17 cellular contexts compared by ENCODE assay signal in genomic region chr1:168513656-168514404, GRCh38. TPM values are rescaled to one million over a fixed set of nuclear protein-coding genes. Genes with fewer than 3 reads are reported as not detected.
A peak's percentile ranks its signal among the peaks of the same experiment; 100 is the strongest.
DNase-seq lines count a peak whose midpoint lies in the region; ATAC-seq and TF ChIP-seq lines count a peak whose summit lies in the region.
"Had no signal": no experiment of that assay in that cellular context is flagged by ENCODE, and none has a peak within 500 bp of the region (broad histone marks: within the 10 kb centered on the region; RNA-seq: fewer than 3 reads in every experiment).

No MANE protein-coding gene starts in this region.

- H2BK15ac ChIP-seq in neuronal stem cell (ENCODE audit: low read length), result no peak overlapping the region

- ATAC-seq in GM23338 (no peak), T-helper 17 cell (no peak)

- H3K27me3 Mint-ChIP-seq in GM23338 (ENCODE audit: insufficient read depth, low read depth, poor library complexity) (no peaks in the 10 kb centered on the region), T-helper 17 cell (no peaks in the 10 kb centered on the region)

- H3K36me3 Mint-ChIP-seq in GM23338 (ENCODE audit: low read depth) (no peaks in the 10 kb centered on the region), T-helper 17 cell (ENCODE audit: low read depth) (peaks cover 3% of the 10 kb centered on the region)
- H3K36me3 Mint-ChIP-seq: IgD-negative memory B cell had no signal

- H3K27ac ChIP-seq in GM23338 (ENCODE audit: low read depth), result no peak overlapping the region
- peak overlapping the region in 3 of 4 donors; percentile 36 to 41 (median 38) for H3K27ac ChIP-seq in esophagus muscularis mucosa (replicated peaks in 1 of 4)
- no peak overlapping the region for H3K27ac ChIP-seq in neuronal stem cell (replicated peaks; ENCODE audit: low read length)
- no peak overlapping the region for H3K27ac ChIP-seq in prostate gland
- H3K27ac ChIP-seq: breast epithelium, PC-9 had no signal

- intact Hi-C loops in esophagus muscularis mucosa (cut with DNase I) (no loop called here), prostate gland (cut with DNase I) (no loop called here)

- H4K91ac ChIP-seq in neuronal stem cell (ENCODE audit: low read depth, low read length, poor library complexity), result no peak overlapping the region

- H2BK5ac ChIP-seq in neuronal stem cell (ENCODE audit: low read length), result no peak overlapping the region

- H3K9me3 ChIP-seq in T-helper 17 cell (ENCODE audit: control insufficient read depth, low read length, poor library complexity, severe bottlenecking) (no peaks in the 10 kb centered on the region), esophagus muscularis mucosa (no peaks in the 10 kb centered on the region), neuronal stem cell (replicated peaks in 1 of 2; ENCODE audit: control insufficient read depth in 2 of 2, insufficient read depth in 1 of 2, low read depth in 1 of 2, low read length in 2 of 2) (no peaks in the 10 kb centered on the region), prostate gland (no peaks in the 10 kb centered on the region)
- H3K9me3 ChIP-seq: breast epithelium had no signal

- TF ChIP-seq CTCF in GM23338 (conservative IDR thresholded peaks at IDR 0.05; ENCODE audit: low read depth in 2 of 2), result no peak
- no peak for TF ChIP-seq CTCF in esophagus muscularis mucosa (IDR thresholded peaks at IDR 0.05)
- TF ChIP-seq CTCF in prostate gland (IDR thresholded peaks at IDR 0.05), result no peak

- no peak overlapping the region for H3K4me3 ChIP-seq in GM23338
- no peak overlapping the region for H3K4me3 ChIP-seq in esophagus muscularis mucosa
- no peak overlapping the region for H3K4me3 ChIP-seq in neuronal stem cell (ENCODE audit: low read length in 2 of 2)
- H3K4me3 ChIP-seq in prostate gland, result no peak overlapping the region
- H3K4me3 ChIP-seq: breast epithelium, PC-9 had no signal

- TF ChIP-seq EP300 in esophagus muscularis mucosa (IDR thresholded peaks at IDR 0.05), result no peak

- H3K4me1 Mint-ChIP-seq in GM23338 (0 out of 3 replicates have a peak, but pooled peaks cover 2% of the 10 kb centered on the region), T-helper 17 cell (peaks cover 37% of the 10 kb centered on the region)
- H3K4me1 Mint-ChIP-seq: activated B cell treated with CpG ODN at 0.5 μM for 24 hours, IgD-negative memory B cell had no signal

- 42% methylated on average over 9 of the region's 9 CpGs for WGBS in esophagus muscularis mucosa
- no CpG with 5 or more reads among the region's 9 CpGs for WGBS in neuronal stem cell (ENCODE audit: extremely low coverage in 2 of 2, insufficient read length in 2 of 2, insufficient replicate concordance in 1 of 2), 2 donors
- 73% methylated on average over 9 of the region's 9 CpGs for WGBS in prostate gland

- H3K9me3 Mint-ChIP-seq in GM23338, result no peaks in the 10 kb centered on the region
- H3K9me3 Mint-ChIP-seq: activated B cell treated with CpG ODN at 0.5 μM for 24 hours, IgD-negative memory B cell had no signal

- H2BK120ac ChIP-seq in neuronal stem cell (ENCODE audit: low read depth, low read length), result no peak overlapping the region

- H3K27ac Mint-ChIP-seq in GM23338, result peak overlapping the region; percentile 42; the same call in 1 of the 2 replicates
- H3K27ac Mint-ChIP-seq in T-helper 17 cell, result peak overlapping the region; percentile 32
- H3K27ac Mint-ChIP-seq: activated B cell treated with CpG ODN at 0.5 μM for 24 hours, IgD-negative memory B cell had no signal

- H4K8ac ChIP-seq in neuronal stem cell (ENCODE audit: low read depth, low read length), result no peak overlapping the region

- peaks cover 7% of the 10 kb centered on the region; the same call in 1 of the 2 replicates for H3K9me2 ChIP-seq in GM23338 (ENCODE audit: insufficient read depth)

- no peaks in the 10 kb centered on the region for H3K79me2 ChIP-seq in GM23338 (replicated peaks; ENCODE audit: insufficient read depth)

- H3F3A ChIP-seq in GM23338 (replicated peaks; ENCODE audit: low read depth), result no peaks in the 10 kb centered on the region

- DNase-seq in GM23338 (ENCODE audit: low spot score) (no peak), T-helper 17 cell (no peak), esophagus muscularis mucosa (ENCODE audit: extremely low spot score) (no peak), neuronal stem cell (ENCODE audit: low spot score) (no peak), prostate gland (ENCODE audit: low spot score) (no peak), LoVo (ENCODE audit: low spot score) (no peak), GF-D8 (lab: John Stamatoyannopoulos, UW) (no peak)
- DNase-seq: activated B cell treated with CpG ODN at 0.5 μM for 24 hours, DMS79 treated with DMSO at 0.1 percent for 48 hours, H7, kidney, NCI-H146, NCI-H446 treated with DMSO at 0.1 percent for 48 hours, PC-9 had no signal

- no peak overlapping the region for H3K14ac ChIP-seq in neuronal stem cell (ENCODE audit: low read length)

- H2AK5ac ChIP-seq in neuronal stem cell (ENCODE audit: low read depth, low read length), result no peak overlapping the region

- H2AFZ ChIP-seq in GM23338 (no peak overlapping the region), neuronal stem cell (ENCODE audit: low read length) (no peak overlapping the region)
- H2AFZ ChIP-seq: PC-9 had no signal

- no peaks in the 10 kb centered on the region for H3K4me1 ChIP-seq in GM23338 (ENCODE audit: insufficient read depth)
- H3K4me1 ChIP-seq in esophagus muscularis mucosa, result peaks cover 0 to 40% (median 37%) of the 10 kb centered on the region in 4 donors
- peaks cover 0 to 8% of the 10 kb centered on the region in 2 donors for H3K4me1 ChIP-seq in neuronal stem cell (ENCODE audit: control insufficient read depth in 2 of 2, insufficient read depth in 1 of 2, low read depth in 1 of 2, low read length in 2 of 2)
- no peaks in the 10 kb centered on the region for H3K4me1 ChIP-seq in prostate gland (replicated peaks)
- H3K4me1 ChIP-seq: breast epithelium had no signal

- H4K20me1 ChIP-seq in GM23338 (replicated peaks; ENCODE audit: insufficient read depth), result no peaks in the 10 kb centered on the region

- H3K27me3 ChIP-seq in GM23338 (ENCODE audit: insufficient read depth) (no peaks in the 10 kb centered on the region), esophagus muscularis mucosa (no peaks in the 10 kb centered on the region), neuronal stem cell (ENCODE audit: control insufficient read depth in 3 of 3, insufficient read depth in 3 of 3, low read depth in 1 of 3, low read length in 3 of 3) (no peaks in the 10 kb centered on the region), prostate gland (replicated peaks; ENCODE audit: insufficient read depth) (no peaks in the 10 kb centered on the region)
- H3K27me3 ChIP-seq: breast epithelium had no signal

- H3K79me1 ChIP-seq in neuronal stem cell (ENCODE audit: low read depth, low read length), result no peaks in the 10 kb centered on the region

- no peak overlapping the region for H3K9ac ChIP-seq in neuronal stem cell (ENCODE audit: low read depth, low read length, poor library complexity)

- TF ChIP-seq POLR2A in esophagus muscularis mucosa (IDR thresholded peaks at IDR 0.05; ENCODE audit: low read depth) (no peak), prostate gland (IDR thresholded peaks at IDR 0.05) (no peak)

- no peak overlapping the region for H2BK12ac ChIP-seq in neuronal stem cell (ENCODE audit: low read length)

- no peak overlapping the region for H3K4ac ChIP-seq in neuronal stem cell (ENCODE audit: low read length)

- H3K23ac ChIP-seq in neuronal stem cell (ENCODE audit: low read depth, low read length, poor library complexity), result peak overlapping the region; percentile 57

- no peaks in the 10 kb centered on the region for H3K36me3 ChIP-seq in GM23338 (ENCODE audit: insufficient read depth)
- no peaks in the 10 kb centered on the region for H3K36me3 ChIP-seq in esophagus muscularis mucosa
- no peaks in the 10 kb centered on the region for H3K36me3 ChIP-seq in neuronal stem cell (replicated peaks in 1 of 2; ENCODE audit: control insufficient read depth in 2 of 2, insufficient read depth in 2 of 2, low read length in 2 of 2)
- no peaks in the 10 kb centered on the region for H3K36me3 ChIP-seq in prostate gland
- H3K36me3 ChIP-seq: breast epithelium had no signal

- no peak overlapping the region for H3K4me2 ChIP-seq in GM23338
- H3K4me2 ChIP-seq in neuronal stem cell (ENCODE audit: insufficient read depth, low read length, poor library complexity, severe bottlenecking), result no peak overlapping the region
- H3K4me2 ChIP-seq: PC-9 had no signal

- H3K4me3 Mint-ChIP-seq in GM23338 (no peak overlapping the region), T-helper 17 cell (peak overlapping the region; percentile 58)
- H3K4me3 Mint-ChIP-seq: activated B cell treated with CpG ODN at 0.5 μM for 24 hours had no signal

- H3K18ac ChIP-seq in neuronal stem cell (ENCODE audit: low read length), result no peak overlapping the region

TF ChIP-seq in GM23338, 12 proteins besides CTCF, POLR2A, EP300 and RAD21:
- no peak for TF ChIP-seq JUNB (IDR thresholded peaks at IDR 0.05; ENCODE audit: unreplicated experiment)
- no peak for TF ChIP-seq CREB1 (CRISPR knock-in tag; IDR thresholded peaks at IDR 0.05; ENCODE audit: low read depth)
- no peak for TF ChIP-seq NANOG (IDR thresholded peaks at IDR 0.05; ENCODE audit: borderline replicate concordance)

RNA-seq across cellular contexts. Expression of gene XCL2, which starts 30.0 kb away (rescaled TPM):
- not detected in 2 replicates for total RNA-seq in GM23338 (2014; rRNA removed; shearing (Covaris generic))
- polyA plus RNA-seq in GM23338 (2016; fragmentation: Nextera tagmentation; extraction: Ambion mirVana), result not detected in 2 replicates
- not detected for total RNA-seq in T-helper 17 cell
- not detected for total RNA-seq in esophagus muscularis mucosa
- polyA plus RNA-seq in neuronal stem cell (2013, experiment 1 of 2), result not detected
- not detected for polyA plus RNA-seq in neuronal stem cell (2013, experiment 2 of 2)
- total RNA-seq in prostate gland, result not detected
- total RNA-seq: activated B cell treated with CpG ODN at 0.5 μM for 24 hours, H7, PC-9 had no signal
- polyA plus RNA-seq: BJ had no signal

Comparison
In these comparisons a context has a peak if more than half of its experiments do, and no peak if none do; other contexts are left out.
1. H3K27ac ChIP-seq: peak in esophagus muscularis mucosa (3 of 4); none in GM23338 (single experiment), neuronal stem cell (single experiment) and prostate gland (0 of 2).